Comparison of ENCODE assay signal across 2 cellular contexts in genomic region chr12:71521125-71521524, GRCh38.
TF ChIP-seq lines count a peak whose summit lies in the region.

No MANE protein-coding gene starts in this region.

TF ChIP-seq in GM23338, 12 proteins besides CTCF, POLR2A, EP300 and RAD21 (continued from another document):
- TF ChIP-seq, protein P1, sequence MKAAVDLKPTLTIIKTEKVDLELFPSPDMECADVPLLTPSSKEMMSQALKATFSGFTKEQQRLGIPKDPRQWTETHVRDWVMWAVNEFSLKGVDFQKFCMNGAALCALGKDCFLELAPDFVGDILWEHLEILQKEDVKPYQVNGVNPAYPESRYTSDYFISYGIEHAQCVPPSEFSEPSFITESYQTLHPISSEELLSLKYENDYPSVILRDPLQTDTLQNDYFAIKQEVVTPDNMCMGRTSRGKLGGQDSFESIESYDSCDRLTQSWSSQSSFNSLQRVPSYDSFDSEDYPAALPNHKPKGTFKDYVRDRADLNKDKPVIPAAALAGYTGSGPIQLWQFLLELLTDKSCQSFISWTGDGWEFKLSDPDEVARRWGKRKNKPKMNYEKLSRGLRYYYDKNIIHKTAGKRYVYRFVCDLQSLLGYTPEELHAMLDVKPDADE (IDR thresholded peaks at IDR 0.05): no peak
- no peak for TF ChIP-seq CREB1 (CRISPR knock-in tag; IDR thresholded peaks at IDR 0.05; ENCODE audit: low read depth)
- TF ChIP-seq STAT1 (IDR thresholded peaks at IDR 0.05; ENCODE audit: unreplicated experiment): no peak
- TF ChIP-seq ZNF462 (CRISPR knock-in tag; IDR thresholded peaks at IDR 0.05): no peak
- TF ChIP-seq NANOG (IDR thresholded peaks at IDR 0.05; ENCODE audit: borderline replicate concordance): no peak
- TF ChIP-seq EZH2 (IDR thresholded peaks at IDR 0.05; ENCODE audit: low read depth, unreplicated experiment): no peak
- no peak for TF ChIP-seq ZNF331 (CRISPR knock-in tag; IDR thresholded peaks at IDR 0.05; ENCODE audit: low read depth)
- no peak for TF ChIP-seq REST (IDR thresholded peaks at IDR 0.05; ENCODE audit: unreplicated experiment)
- TF ChIP-seq ZNF114 (CRISPR knock-in tag; IDR thresholded peaks at IDR 0.05): no peak
- TF ChIP-seq POLR2AphosphoS5 (IDR thresholded peaks at IDR 0.05; ENCODE audit: low read depth): no peak

TF ChIP-seq in WTC11, 78 proteins besides CTCF, POLR2A, EP300 and RAD21 (continued from another document):
- TF ChIP-seq PRDM15 (CRISPR knock-in tag; IDR thresholded peaks at IDR 0.05) (no peak), CBFB (CRISPR knock-in tag; IDR thresholded peaks at IDR 0.05; ENCODE audit: low read depth) (no peak), STAT6 (CRISPR knock-in tag; conservative IDR thresholded peaks at IDR 0.05; ENCODE audit: low read depth) (no peak), CDX4 (CRISPR knock-in tag; IDR thresholded peaks at IDR 0.05; ENCODE audit: borderline replicate concordance) (no peak), ZNF121 (CRISPR knock-in tag; IDR thresholded peaks at IDR 0.05) (no peak), ATF3 (CRISPR knock-in tag; conservative IDR thresholded peaks at IDR 0.05) (no peak), AFF4 (CRISPR knock-in tag; IDR thresholded peaks at IDR 0.05; ENCODE audit: borderline replicate concordance) (no peak), E2F5 (CRISPR knock-in tag; IDR thresholded peaks at IDR 0.05) (no peak), RELA (CRISPR knock-in tag; IDR thresholded peaks at IDR 0.05; ENCODE audit: borderline replicate concordance) (no peak), JUN (CRISPR knock-in tag; IDR thresholded peaks at IDR 0.05) (no peak), SMAD3 (CRISPR knock-in tag; IDR thresholded peaks at IDR 0.05; ENCODE audit: borderline replicate concordance) (no peak), HMGA2 (CRISPR knock-in tag; IDR thresholded peaks at IDR 0.05) (no peak), PREB (CRISPR knock-in tag; IDR thresholded peaks at IDR 0.05; ENCODE audit: borderline replicate concordance) (no peak), FOXP1 (CRISPR knock-in tag; IDR thresholded peaks at IDR 0.05; ENCODE audit: borderline replicate concordance) (no peak)
- TF ChIP-seq, protein P2, sequence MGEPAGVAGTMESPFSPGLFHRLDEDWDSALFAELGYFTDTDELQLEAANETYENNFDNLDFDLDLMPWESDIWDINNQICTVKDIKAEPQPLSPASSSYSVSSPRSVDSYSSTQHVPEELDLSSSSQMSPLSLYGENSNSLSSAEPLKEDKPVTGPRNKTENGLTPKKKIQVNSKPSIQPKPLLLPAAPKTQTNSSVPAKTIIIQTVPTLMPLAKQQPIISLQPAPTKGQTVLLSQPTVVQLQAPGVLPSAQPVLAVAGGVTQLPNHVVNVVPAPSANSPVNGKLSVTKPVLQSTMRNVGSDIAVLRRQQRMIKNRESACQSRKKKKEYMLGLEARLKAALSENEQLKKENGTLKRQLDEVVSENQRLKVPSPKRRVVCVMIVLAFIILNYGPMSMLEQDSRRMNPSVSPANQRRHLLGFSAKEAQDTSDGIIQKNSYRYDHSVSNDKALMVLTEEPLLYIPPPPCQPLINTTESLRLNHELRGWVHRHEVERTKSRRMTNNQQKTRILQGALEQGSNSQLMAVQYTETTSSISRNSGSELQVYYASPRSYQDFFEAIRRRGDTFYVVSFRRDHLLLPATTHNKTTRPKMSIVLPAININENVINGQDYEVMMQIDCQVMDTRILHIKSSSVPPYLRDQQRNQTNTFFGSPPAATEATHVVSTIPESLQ (CRISPR knock-in tag; IDR thresholded peaks at IDR 0.05): no peak
- TF ChIP-seq, protein P3, sequence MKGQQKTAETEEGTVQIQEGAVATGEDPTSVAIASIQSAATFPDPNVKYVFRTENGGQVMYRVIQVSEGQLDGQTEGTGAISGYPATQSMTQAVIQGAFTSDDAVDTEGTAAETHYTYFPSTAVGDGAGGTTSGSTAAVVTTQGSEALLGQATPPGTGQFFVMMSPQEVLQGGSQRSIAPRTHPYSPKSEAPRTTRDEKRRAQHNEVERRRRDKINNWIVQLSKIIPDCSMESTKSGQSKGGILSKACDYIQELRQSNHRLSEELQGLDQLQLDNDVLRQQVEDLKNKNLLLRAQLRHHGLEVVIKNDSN (CRISPR knock-in tag; IDR thresholded peaks at IDR 0.05): no peak
- TF ChIP-seq, protein P4, sequence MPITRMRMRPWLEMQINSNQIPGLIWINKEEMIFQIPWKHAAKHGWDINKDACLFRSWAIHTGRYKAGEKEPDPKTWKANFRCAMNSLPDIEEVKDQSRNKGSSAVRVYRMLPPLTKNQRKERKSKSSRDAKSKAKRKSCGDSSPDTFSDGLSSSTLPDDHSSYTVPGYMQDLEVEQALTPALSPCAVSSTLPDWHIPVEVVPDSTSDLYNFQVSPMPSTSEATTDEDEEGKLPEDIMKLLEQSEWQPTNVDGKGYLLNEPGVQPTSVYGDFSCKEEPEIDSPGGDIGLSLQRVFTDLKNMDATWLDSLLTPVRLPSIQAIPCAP (CRISPR knock-in tag; IDR thresholded peaks at IDR 0.05): no peak
